Comparison of ENCODE assay signal across 16 cellular contexts in the genomic region with DNA sequence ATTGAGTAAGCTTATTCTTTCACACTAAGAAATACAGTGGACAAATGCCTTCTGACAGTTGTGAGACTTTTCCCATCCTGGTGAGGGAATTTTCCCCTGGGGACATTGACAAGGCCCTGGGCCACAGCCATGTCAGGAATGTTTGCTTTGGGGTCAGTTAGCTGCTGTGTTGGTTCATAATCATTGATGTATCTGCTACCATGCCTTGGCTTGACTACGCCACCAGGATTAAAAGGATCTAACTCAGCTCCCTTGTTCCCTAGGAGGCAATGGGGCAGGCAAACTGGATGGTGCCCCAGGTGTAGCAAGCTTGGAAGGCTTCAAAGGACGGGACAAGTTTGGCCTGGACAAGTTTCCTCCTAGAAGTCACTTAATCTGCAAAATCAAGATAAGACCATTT. TPM values are rescaled to one million over a fixed set of nuclear protein-coding genes. Genes with fewer than 3 reads are reported as not detected.
DNase-seq lines count a peak whose midpoint lies in the region; ATAC-seq and TF ChIP-seq lines count a peak whose summit lies in the region.
"Had no signal": no experiment of that assay in that cellular context is flagged by ENCODE, and none has a peak within 500 bp of the region (broad histone marks: within the 10 kb centered on the region; RNA-seq: fewer than 3 reads in every experiment).

No MANE protein-coding gene starts in this region.

- H3K4me3 Mint-ChIP-seq in T-helper 1 cell treated with Interleukin-12 subunit alpha and Interleukin-12 subunit beta and Interleukin-4 antibody, amounts not matched to agents 30 μg/mL and 1 μg/mL, for 36 hours: no peak overlapping the region
- no peak overlapping the region for H3K4me3 Mint-ChIP-seq in CD14-positive monocyte
- peak overlapping the region; percentile 81 for H3K4me3 Mint-ChIP-seq in neural crest cell

- no peak for TF ChIP-seq CTCF in CD14-positive monocyte (IDR thresholded peaks at IDR 0.05)
- TF ChIP-seq CTCF in neural crest cell (conservative IDR thresholded peaks at IDR 0.05): no peak

- H3K27ac Mint-ChIP-seq in T-helper 1 cell treated with Interleukin-12 subunit alpha and Interleukin-12 subunit beta and Interleukin-4 antibody, amounts not matched to agents 30 μg/mL and 1 μg/mL, for 36 hours: peak overlapping the region; percentile 8
- peak overlapping the region in 5 of 7 donors; percentile 17 to 76 (median 36) for H3K27ac Mint-ChIP-seq in CD14-positive monocyte
- H3K27ac Mint-ChIP-seq in neural crest cell (ENCODE audit: unreplicated experiment): no peak overlapping the region

- intact Hi-C loops in CD14-positive monocyte (cut with micrococcal nuclease): no loop called here

- no peaks in the 10 kb centered on the region for H3K9me3 Mint-ChIP-seq in T-helper 1 cell treated with Interleukin-12 subunit alpha and Interleukin-12 subunit beta and Interleukin-4 antibody, amounts not matched to agents 30 μg/mL and 1 μg/mL, for 36 hours
- H3K9me3 Mint-ChIP-seq in CD14-positive monocyte: peaks cover 0 to 2% (median 0%) of the 10 kb centered on the region in 7 donors
- peaks cover 3% of the 10 kb centered on the region for H3K9me3 Mint-ChIP-seq in neural crest cell
- H3K9me3 Mint-ChIP-seq: CD4-positive, alpha-beta memory T cell had no signal

- peaks cover 13% of the 10 kb centered on the region for H3K27me3 Mint-ChIP-seq in T-helper 1 cell treated with Interleukin-12 subunit alpha and Interleukin-12 subunit beta and Interleukin-4 antibody, amounts not matched to agents 30 μg/mL and 1 μg/mL, for 36 hours (ENCODE audit: low read depth)
- H3K27me3 Mint-ChIP-seq in CD14-positive monocyte (ENCODE audit: low read depth in 3 of 3): peaks cover 0 to 3% (median 0%) of the 10 kb centered on the region in 3 donors
- H3K27me3 Mint-ChIP-seq in neural crest cell (ENCODE audit: low read depth): no peaks in the 10 kb centered on the region

- DNase-seq in T-helper 1 cell (no peak), CD14-positive monocyte (ENCODE audit: low spot score) (no peak), SW480 (ENCODE audit: low spot score) (peak; percentile 32), neural crest cell (ENCODE audit: low read depth, low spot score) (no peak), NCI-H2227 treated with DMSO at 0.1 percent for 48 hours (lab: John Stamatoyannopoulos, UW) (no peak)
- DNase-seq in stimulated activated naive CD4-positive, alpha-beta T cell (lab: John Stamatoyannopoulos, UW): no peak
- DNase-seq: 8988T; BE2C; Calu3; CD4-positive, alpha-beta memory T cell; KG1; NCI-H1417 treated with DMSO at 0.1 percent for 48 hours; NCI-H1930; NCI-H526 had no signal

- peaks cover 12% of the 10 kb centered on the region for H3K4me1 Mint-ChIP-seq in T-helper 1 cell treated with Interleukin-12 subunit alpha and Interleukin-12 subunit beta and Interleukin-4 antibody, amounts not matched to agents 30 μg/mL and 1 μg/mL, for 36 hours (ENCODE audit: low read depth)
- H3K4me1 Mint-ChIP-seq in CD14-positive monocyte: peaks cover 49% of the 10 kb centered on the region
- H3K4me1 Mint-ChIP-seq in neural crest cell: peaks cover 19% of the 10 kb centered on the region

- H3K36me3 Mint-ChIP-seq in T-helper 1 cell treated with Interleukin-12 subunit alpha and Interleukin-12 subunit beta and Interleukin-4 antibody, amounts not matched to agents 30 μg/mL and 1 μg/mL, for 36 hours (ENCODE audit: low read depth): peaks cover 7% of the 10 kb centered on the region
- H3K36me3 Mint-ChIP-seq in CD14-positive monocyte (peaks cover 0 to 2% of the 10 kb centered on the region in 2 donors), neural crest cell (ENCODE audit: low read depth) (no peaks in the 10 kb centered on the region)

- no peak for ATAC-seq in HG02870 (IDR thresholded peaks at IDR 0.05; ENCODE audit: unreplicated experiment)

RNA-seq across cellular contexts. Expression of gene CCDC88C, which starts 3.1 kb away (rescaled TPM):
- polyA plus RNA-seq in CD14-positive monocyte: 10 to 100 TPM; 11.6 to 12.3 TPM
- 44.6 and 44.7 TPM in 2 replicates for total RNA-seq in neural crest cell
